1 cellular context compared by ENCODE assay signal in genomic region chr22:37563153-37564081, GRCh38.
A peak's percentile ranks its signal among the peaks of the same experiment; 100 is the strongest.
TF ChIP-seq lines count a peak whose summit lies in the region.

No MANE protein-coding gene starts in this region.

TF ChIP-seq in HepG2, 621 proteins besides CTCF, POLR2A, EP300 and RAD21 (continued from another document and continues in another):
- TF ChIP-seq RARG (CRISPR knock-in tag; IDR thresholded peaks at IDR 0.05; ENCODE audit: low read depth) (no peak), ZNF264 (CRISPR knock-in tag; IDR thresholded peaks at IDR 0.05) (no peak), MAFG (CRISPR knock-in tag; IDR thresholded peaks at IDR 0.05) (no peak), PATZ1 (CRISPR knock-in tag; IDR thresholded peaks at IDR 0.05) (peak; percentile 100), ZNF704 (CRISPR knock-in tag; IDR thresholded peaks at IDR 0.05; ENCODE audit: borderline replicate concordance) (no peak), ZNF510 (CRISPR knock-in tag; IDR thresholded peaks at IDR 0.05; ENCODE audit: low read depth) (no peak), ZBTB26 (CRISPR knock-in tag; IDR thresholded peaks at IDR 0.05; ENCODE audit: borderline replicate concordance) (no peak), MAZ (IDR thresholded peaks at IDR 0.05; ENCODE audit: borderline replicate concordance, low read depth, low read length) (peak; percentile 56; the same call in 1 of the 2 replicates), MAZ (CRISPR knock-in tag; IDR thresholded peaks at IDR 0.05; ENCODE audit: low read depth) (peak; percentile 27; the same call in 1 of the 2 replicates), TCF12 (IDR thresholded peaks at IDR 0.05) (no peak), TCF12 (CRISPR knock-in tag; IDR thresholded peaks at IDR 0.05) (no peak), ZFP1 (CRISPR knock-in tag; IDR thresholded peaks at IDR 0.05) (no peak), KMT2A (CRISPR knock-in tag; IDR thresholded peaks at IDR 0.05) (no peak), JDP2 (CRISPR knock-in tag; IDR thresholded peaks at IDR 0.05; ENCODE audit: borderline replicate concordance) (no peak), FOXC1 (CRISPR knock-in tag; IDR thresholded peaks at IDR 0.05; ENCODE audit: borderline replicate concordance) (no peak), MATR3 (CRISPR knock-in tag; IDR thresholded peaks at IDR 0.05) (no peak), TRAFD1 (CRISPR knock-in tag; IDR thresholded peaks at IDR 0.05; ENCODE audit: borderline replicate concordance) (no peak), CC2D1A (CRISPR knock-in tag; IDR thresholded peaks at IDR 0.05) (no peak), ETV5 (CRISPR knock-in tag; IDR thresholded peaks at IDR 0.05; ENCODE audit: borderline replicate concordance) (peak; percentile 9; the same call in 1 of the 2 replicates), ZNF335 (CRISPR knock-in tag; IDR thresholded peaks at IDR 0.05) (no peak), NKX3-1 (CRISPR knock-in tag; IDR thresholded peaks at IDR 0.05) (peak; percentile 38; the same call in 1 of the 2 replicates), EHMT2 (IDR thresholded peaks at IDR 0.05; ENCODE audit: borderline replicate concordance, low read depth, low read length) (no peak), ZNF260 (CRISPR knock-in tag; IDR thresholded peaks at IDR 0.05; ENCODE audit: borderline replicate concordance, low read depth) (no peak), ZGPAT (CRISPR knock-in tag; IDR thresholded peaks at IDR 0.05) (peak; percentile 49; the same call in 1 of the 2 replicates), FOXJ3 (CRISPR knock-in tag; IDR thresholded peaks at IDR 0.05; ENCODE audit: borderline replicate concordance) (no peak), ZNF12 (CRISPR knock-in tag; IDR thresholded peaks at IDR 0.05) (peak; percentile 51; the same call in 1 of the 2 replicates), KDM2A (CRISPR knock-in tag; IDR thresholded peaks at IDR 0.05; ENCODE audit: borderline replicate concordance, low read depth) (peak; percentile 35; the same call in 1 of the 2 replicates), RAD51 (IDR thresholded peaks at IDR 0.05; ENCODE audit: borderline replicate concordance) (no peak), ZNF720 (CRISPR knock-in tag; IDR thresholded peaks at IDR 0.05) (no peak), NCOR1 (IDR thresholded peaks at IDR 0.05; ENCODE audit: borderline replicate concordance, low read length) (peak; percentile 64; the same call in 1 of the 2 replicates), ZNF709 (CRISPR knock-in tag; IDR thresholded peaks at IDR 0.05) (0 out of 2 replicates have a peak, but pooled peaks have one; percentile 26), RBM39 (IDR thresholded peaks at IDR 0.05; ENCODE audit: low read depth, low read length, poor library complexity, severe bottlenecking) (no peak), MBD4 (IDR thresholded peaks at IDR 0.05; ENCODE audit: borderline replicate concordance, low read length) (no peak), ZNF556 (CRISPR knock-in tag; IDR thresholded peaks at IDR 0.05; ENCODE audit: borderline replicate concordance) (no peak), ZNF354B (CRISPR knock-in tag; IDR thresholded peaks at IDR 0.05) (no peak), ARNT (IDR thresholded peaks at IDR 0.05) (no peak), ZSCAN9 (CRISPR knock-in tag; IDR thresholded peaks at IDR 0.05; ENCODE audit: borderline replicate concordance) (no peak), NONO (IDR thresholded peaks at IDR 0.05) (no peak), NONO (CRISPR knock-in tag; conservative IDR thresholded peaks at IDR 0.05) (peak; percentile 56; the same call in 1 of the 2 replicates), MEIS2 (CRISPR knock-in tag; IDR thresholded peaks at IDR 0.05) (0 out of 2 replicates have a peak, but pooled peaks have one; percentile 33), ISX (CRISPR knock-in tag; conservative IDR thresholded peaks at IDR 0.05) (no peak), GATAD1 (CRISPR knock-in tag; IDR thresholded peaks at IDR 0.05) (0 out of 2 replicates have a peak, but pooled peaks have one; percentile 12), HHEX (CRISPR knock-in tag; IDR thresholded peaks at IDR 0.05) (no peak), BRF2 (CRISPR knock-in tag; IDR thresholded peaks at IDR 0.05) (no peak), MIXL1 (CRISPR knock-in tag; IDR thresholded peaks at IDR 0.05) (no peak), ERF (CRISPR knock-in tag; IDR thresholded peaks at IDR 0.05) (no peak), FOXK1 (CRISPR knock-in tag; IDR thresholded peaks at IDR 0.05; ENCODE audit: borderline replicate concordance, low read depth) (peak; percentile 23; the same call in 1 of the 2 replicates), SP1 (IDR thresholded peaks at IDR 0.05) (no peak), SP1 (CRISPR knock-in tag; IDR thresholded peaks at IDR 0.05) (0 out of 2 replicates have a peak, but pooled peaks have one; percentile 30), KDM4B (CRISPR knock-in tag; IDR thresholded peaks at IDR 0.05) (no peak; the same call in 1 of the 2 replicates), FOXA1 (IDR thresholded peaks at IDR 0.05) (no peak), FOXA1 (CRISPR knock-in tag; IDR thresholded peaks at IDR 0.05) (peak; percentile 50), NR2F2 (IDR thresholded peaks at IDR 0.05; ENCODE audit: borderline replicate concordance, low read depth) (no peak)
- TF ChIP-seq, protein P1, sequence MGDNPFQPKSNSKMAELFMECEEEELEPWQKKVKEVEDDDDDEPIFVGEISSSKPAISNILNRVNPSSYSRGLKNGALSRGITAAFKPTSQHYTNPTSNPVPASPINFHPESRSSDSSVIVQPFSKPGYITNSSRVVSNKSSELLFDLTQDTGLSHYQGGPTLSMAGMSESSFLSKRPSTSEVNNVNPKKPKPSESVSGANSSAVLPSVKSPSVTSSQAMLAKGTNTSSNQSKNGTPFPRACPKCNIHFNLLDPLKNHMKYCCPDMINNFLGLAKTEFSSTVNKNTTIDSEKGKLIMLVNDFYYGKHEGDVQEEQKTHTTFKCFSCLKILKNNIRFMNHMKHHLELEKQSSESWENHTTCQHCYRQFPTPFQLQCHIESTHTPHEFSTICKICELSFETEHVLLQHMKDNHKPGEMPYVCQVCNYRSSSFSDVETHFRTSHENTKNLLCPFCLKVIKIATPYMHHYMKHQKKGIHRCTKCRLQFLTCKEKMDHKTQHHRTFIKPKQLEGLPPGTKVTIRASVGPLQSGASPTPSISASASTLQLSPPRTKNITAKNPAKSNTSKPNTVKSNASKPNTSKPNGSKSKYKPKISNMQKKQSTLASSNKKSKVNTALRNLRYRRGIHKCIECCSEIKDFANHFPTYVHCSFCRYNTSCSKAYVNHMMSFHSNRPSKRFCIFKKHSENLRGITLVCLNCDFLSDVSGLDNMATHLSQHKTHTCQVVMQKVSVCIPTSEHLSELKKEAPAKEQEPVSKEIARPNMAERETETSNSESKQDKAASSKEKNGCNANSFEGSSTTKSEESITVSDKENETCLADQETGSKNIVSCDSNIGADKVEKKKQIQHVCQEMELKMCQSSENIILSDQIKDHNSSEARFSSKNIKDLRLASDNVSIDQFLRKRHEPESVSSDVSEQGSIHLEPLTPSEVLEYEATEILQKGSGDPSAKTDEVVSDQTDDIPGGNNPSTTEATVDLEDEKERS (CRISPR knock-in tag; IDR thresholded peaks at IDR 0.05): no peak
- TF ChIP-seq, protein P2, sequence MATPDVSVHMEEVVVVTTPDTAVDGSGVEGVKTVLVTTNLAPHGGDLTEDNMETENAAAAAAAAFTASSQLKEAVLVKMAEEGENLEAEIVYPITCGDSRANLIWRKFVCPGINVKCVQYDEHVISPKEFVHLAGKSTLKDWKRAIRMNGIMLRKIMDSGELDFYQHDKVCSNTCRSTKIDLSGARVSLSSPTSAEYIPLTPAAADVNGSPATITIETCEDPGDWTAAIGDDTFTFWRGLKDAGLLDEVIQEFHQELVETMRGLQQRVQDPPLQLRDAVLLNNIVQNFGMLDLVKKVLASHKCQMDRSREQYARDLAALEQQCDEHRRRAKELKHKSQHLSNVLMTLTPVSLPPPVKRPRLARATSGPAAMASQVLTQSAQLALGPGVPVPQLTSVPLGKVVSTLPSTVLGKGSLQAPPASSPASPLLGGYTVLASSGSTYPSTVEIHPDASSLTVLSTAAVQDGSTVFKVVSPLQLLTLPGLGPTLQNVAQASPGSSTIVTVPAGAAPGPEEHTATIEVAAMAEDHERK (CRISPR knock-in tag; IDR thresholded peaks at IDR 0.05; ENCODE audit: low read depth): no peak
- TF ChIP-seq, protein P3, sequence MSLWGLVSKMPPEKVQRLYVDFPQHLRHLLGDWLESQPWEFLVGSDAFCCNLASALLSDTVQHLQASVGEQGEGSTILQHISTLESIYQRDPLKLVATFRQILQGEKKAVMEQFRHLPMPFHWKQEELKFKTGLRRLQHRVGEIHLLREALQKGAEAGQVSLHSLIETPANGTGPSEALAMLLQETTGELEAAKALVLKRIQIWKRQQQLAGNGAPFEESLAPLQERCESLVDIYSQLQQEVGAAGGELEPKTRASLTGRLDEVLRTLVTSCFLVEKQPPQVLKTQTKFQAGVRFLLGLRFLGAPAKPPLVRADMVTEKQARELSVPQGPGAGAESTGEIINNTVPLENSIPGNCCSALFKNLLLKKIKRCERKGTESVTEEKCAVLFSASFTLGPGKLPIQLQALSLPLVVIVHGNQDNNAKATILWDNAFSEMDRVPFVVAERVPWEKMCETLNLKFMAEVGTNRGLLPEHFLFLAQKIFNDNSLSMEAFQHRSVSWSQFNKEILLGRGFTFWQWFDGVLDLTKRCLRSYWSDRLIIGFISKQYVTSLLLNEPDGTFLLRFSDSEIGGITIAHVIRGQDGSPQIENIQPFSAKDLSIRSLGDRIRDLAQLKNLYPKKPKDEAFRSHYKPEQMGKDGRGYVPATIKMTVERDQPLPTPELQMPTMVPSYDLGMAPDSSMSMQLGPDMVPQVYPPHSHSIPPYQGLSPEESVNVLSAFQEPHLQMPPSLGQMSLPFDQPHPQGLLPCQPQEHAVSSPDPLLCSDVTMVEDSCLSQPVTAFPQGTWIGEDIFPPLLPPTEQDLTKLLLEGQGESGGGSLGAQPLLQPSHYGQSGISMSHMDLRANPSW (CRISPR knock-in tag; IDR thresholded peaks at IDR 0.05; ENCODE audit: borderline replicate concordance): no peak
